In genomic region chr4:147814334-147814733, GRCh38 we compare ENCODE assay signal across 26 cellular contexts.
DNase-seq lines count a peak whose midpoint lies in the region; ATAC-seq, FAIRE-seq and TF ChIP-seq lines count a peak whose summit lies in the region.
"Had no signal": no experiment of that assay in that cellular context is flagged by ENCODE, and none has a peak within 500 bp of the region (broad histone marks: within the 10 kb centered on the region; RNA-seq: fewer than 3 reads in every experiment).

No MANE protein-coding gene starts in this region.

- DNase-seq in breast epithelium (ENCODE audit: low spot score in 2 of 2) (no peak), keratinocyte (ENCODE audit: low read depth, low spot score) (no peak), testis (no peak), colonic mucosa (no peak), iPS-NIHi7 (ENCODE audit: extremely low spot score) (no peak)
- DNase-seq: activated CD4-positive, alpha-beta T cell treated with anti-CD3 and anti-CD28 coated beads, Interleukin-2, amount 10 ng/mL, durations not matched to agents 24 days and 14 days; activated CD8-positive, alpha-beta memory T cell treated with anti-CD3 and anti-CD28 coated beads for 24 hours; amygdala; cortex of kidney; esophagus squamous epithelium; foreskin keratinocyte; HCEC 1CT; hippocampal formation; left lung; mesendoderm; NCI-H1048; NCI-H1694 treated with DMSO at 0.1 percent for 48 hours; NCI-H446 treated with DMSO at 0.1 percent for 48 hours; SJCRH30; stimulated activated CD4-positive, alpha-beta T cell treated with anti-CD3 and anti-CD28 coated beads, Interleukin-4, amount 100 ng/mL, for 1 hour; stomach; transverse colon had no signal

- no peak for ATAC-seq in HG03442 (IDR thresholded peaks at IDR 0.05; ENCODE audit: unreplicated experiment)
- ATAC-seq: foreskin keratinocyte, left lung, WTC11 had no signal

- H3K27me3 ChIP-seq in Loucy (ENCODE audit: insufficient read depth, low read length, poor library complexity, severe bottlenecking), result no peaks in the 10 kb centered on the region
- no peaks in the 10 kb centered on the region for H3K27me3 ChIP-seq in breast epithelium
- H3K27me3 ChIP-seq in keratinocyte (ENCODE audit: control insufficient read depth, extremely low read depth, insufficient read depth, low read length), result no peaks in the 10 kb centered on the region
- H3K27me3 ChIP-seq in testis, result no peaks in the 10 kb centered on the region
- no peaks in the 10 kb centered on the region for H3K27me3 ChIP-seq in colonic mucosa
- H3K27me3 ChIP-seq: BLaER1, esophagus squamous epithelium, foreskin keratinocyte, left lung, SJCRH30, stomach, transverse colon had no signal

- H3K9me3 ChIP-seq in Loucy (ENCODE audit: insufficient read depth, low read depth, low read length), result no peaks in the 10 kb centered on the region
- H3K9me3 ChIP-seq in breast epithelium, result no peaks in the 10 kb centered on the region
- H3K9me3 ChIP-seq in keratinocyte (ENCODE audit: control insufficient read depth, low read depth, low read length), result no peaks in the 10 kb centered on the region
- no peaks in the 10 kb centered on the region for H3K9me3 ChIP-seq in testis
- no peaks in the 10 kb centered on the region for H3K9me3 ChIP-seq in colonic mucosa
- H3K9me3 ChIP-seq: BLaER1, esophagus squamous epithelium, left lung, SJCRH30, stomach, transverse colon had no signal

- H4K20me1 ChIP-seq in Loucy (ENCODE audit: insufficient read depth, low read length, poor library complexity, severe bottlenecking) (no peaks in the 10 kb centered on the region), keratinocyte (ENCODE audit: control insufficient read depth, extremely low read depth, insufficient read depth, low read length) (no peaks in the 10 kb centered on the region)
- H4K20me1 ChIP-seq: BLaER1 had no signal

- peak; percentile 78 for FAIRE-seq in keratinocyte (lab: Jason Lieb, UNC)

- no peak for TF ChIP-seq CTCF in Loucy (conservative IDR thresholded peaks at IDR 0.05; ENCODE audit: low read length)
- TF ChIP-seq CTCF in breast epithelium (IDR thresholded peaks at IDR 0.05), result no peak
- TF ChIP-seq CTCF in keratinocyte (optimal IDR thresholded peaks at IDR 0.05 in 1 of 3, IDR thresholded peaks at IDR 0.05 in 1 of 3, conservative IDR thresholded peaks at IDR 0.05 in 1 of 3; ENCODE audit: extremely low read depth in 1 of 3, insufficient read depth in 2 of 3, low read length in 3 of 3), result no peak
- no peak for TF ChIP-seq CTCF in testis (IDR thresholded peaks at IDR 0.05)
- no peak for TF ChIP-seq CTCF in colonic mucosa (IDR thresholded peaks at IDR 0.05)

- dilution Hi-C loops in keratinocyte (cut with MboI; ENCODE audit: extremely low pct_ligation_motif_present, low sequenced_read_pairs), result no loop called here

- H3K4me3 ChIP-seq in Loucy (ENCODE audit: low read length, poor library complexity, severe bottlenecking) (no peak overlapping the region), breast epithelium (no peak overlapping the region), keratinocyte (ENCODE audit: control insufficient read depth in 2 of 3, extremely low read depth in 1 of 3, insufficient read depth in 2 of 3, low read depth in 1 of 3, low read length in 3 of 3) (no peak overlapping the region), testis (no peak overlapping the region), colonic mucosa (no peak overlapping the region)
- H3K4me3 ChIP-seq: BLaER1, esophagus squamous epithelium, left lung, SJCRH30, stomach, transverse colon had no signal

- H2AFZ ChIP-seq in Loucy (ENCODE audit: low read length), result no peak overlapping the region
- H2AFZ ChIP-seq in keratinocyte (ENCODE audit: control insufficient read depth, low read length), result no peak overlapping the region

- intact Hi-C loops in breast epithelium (cut with DNase I; ENCODE audit: low total_unique reads), result no loop called here
- intact Hi-C loops in testis (cut with DNase I; ENCODE audit: low total_unique reads), result loop anchor here (10.0 kb wide), 1 partner anchor 80 kb away; the partner anchor contains the start of gene ARHGAP10
- intact Hi-C loops in colonic mucosa (cut with DNase I), result no loop called here

- WGBS in testis, 2 donors, result 64 to 71% methylated on average over 3 of the region's 3 CpGs

- H3K4me2 ChIP-seq in Loucy (ENCODE audit: low read depth, low read length, poor library complexity, severe bottlenecking), result peak overlapping the region; percentile 4
- peak overlapping the region; percentile 28 for H3K4me2 ChIP-seq in keratinocyte (ENCODE audit: control insufficient read depth, extremely low read depth, insufficient read depth, low read depth, low read length)
- H3K4me2 ChIP-seq: BLaER1 had no signal

- no peaks in the 10 kb centered on the region for H3K9me2 ChIP-seq in Loucy (replicated peaks; ENCODE audit: low read depth, low read length)

- H3K4me1 ChIP-seq in Loucy (ENCODE audit: insufficient read depth, low read length, poor library complexity, severe bottlenecking) (peaks cover 66% of the 10 kb centered on the region), breast epithelium (peaks cover 0 to 19% of the 10 kb centered on the region in 2 donors), keratinocyte (ENCODE audit: control insufficient read depth, extremely low read depth, insufficient read depth, low read length) (peaks cover 7% of the 10 kb centered on the region), testis (peaks cover 56% of the 10 kb centered on the region), colonic mucosa (no peaks in the 10 kb centered on the region)
- H3K4me1 ChIP-seq: SJCRH30 had no signal

- H3K9ac ChIP-seq in Loucy (ENCODE audit: low read depth, low read length, poor library complexity, severe bottlenecking), result no peak overlapping the region
- no peak overlapping the region for H3K9ac ChIP-seq in keratinocyte (ENCODE audit: control insufficient read depth, extremely low read depth, insufficient read depth, low read length)
- no peak overlapping the region for H3K9ac ChIP-seq in colonic mucosa (ENCODE audit: low read depth in 2 of 2, low read length in 2 of 2)
- H3K9ac ChIP-seq: BLaER1 had no signal

- H3K27ac ChIP-seq in breast epithelium (peak overlapping the region; percentile 70 to 76), keratinocyte (ENCODE audit: control insufficient read depth, insufficient read depth, low read length) (no peak overlapping the region), testis (peak overlapping the region; percentile 45 to 92), colonic mucosa (no peak overlapping the region)
- H3K27ac ChIP-seq: BLaER1, foreskin keratinocyte, left lung, SJCRH30 had no signal

- H3F3A ChIP-seq in Loucy (ENCODE audit: low read depth), result 0 out of 2 replicates have a peak, but pooled peaks cover 3% of the 10 kb centered on the region

- H3K79me2 ChIP-seq in Loucy (ENCODE audit: insufficient read depth, low read length) (peaks cover 51% of the 10 kb centered on the region), keratinocyte (ENCODE audit: control insufficient read depth, insufficient read depth, low read length) (peaks cover 45% of the 10 kb centered on the region)

- H3K36me3 ChIP-seq in Loucy (ENCODE audit: insufficient read depth, low read length), result no peaks in the 10 kb centered on the region
- H3K36me3 ChIP-seq in breast epithelium, result no peaks in the 10 kb centered on the region
- H3K36me3 ChIP-seq in keratinocyte (ENCODE audit: control insufficient read depth in 2 of 2, extremely low read depth in 1 of 2, insufficient read depth in 2 of 2, low read length in 2 of 2), result no peaks in the 10 kb centered on the region
- no peaks in the 10 kb centered on the region for H3K36me3 ChIP-seq in testis (ENCODE audit: low read depth, missing control alignments)
- H3K36me3 ChIP-seq in colonic mucosa, result no peaks in the 10 kb centered on the region
- H3K36me3 ChIP-seq: BLaER1, left lung, SJCRH30, stomach, transverse colon had no signal

- TF ChIP-seq POLR2A in breast epithelium (IDR thresholded peaks at IDR 0.05) (no peak), testis (IDR thresholded peaks at IDR 0.05) (no peak)

- no peaks in the 10 kb centered on the region for H3K9me1 ChIP-seq in keratinocyte (ENCODE audit: control insufficient read depth, extremely low read depth, insufficient read depth, low read length)

Comparison
In these comparisons a context has a peak if more than half of its experiments do, and no peak if none do; other contexts are left out.
1. H3K27ac ChIP-seq: peak in breast epithelium (2 of 2) and testis (2 of 2); none in keratinocyte (single experiment) and colonic mucosa (single experiment).